9 cellular contexts compared by ENCODE assay signal in the genomic region with DNA sequence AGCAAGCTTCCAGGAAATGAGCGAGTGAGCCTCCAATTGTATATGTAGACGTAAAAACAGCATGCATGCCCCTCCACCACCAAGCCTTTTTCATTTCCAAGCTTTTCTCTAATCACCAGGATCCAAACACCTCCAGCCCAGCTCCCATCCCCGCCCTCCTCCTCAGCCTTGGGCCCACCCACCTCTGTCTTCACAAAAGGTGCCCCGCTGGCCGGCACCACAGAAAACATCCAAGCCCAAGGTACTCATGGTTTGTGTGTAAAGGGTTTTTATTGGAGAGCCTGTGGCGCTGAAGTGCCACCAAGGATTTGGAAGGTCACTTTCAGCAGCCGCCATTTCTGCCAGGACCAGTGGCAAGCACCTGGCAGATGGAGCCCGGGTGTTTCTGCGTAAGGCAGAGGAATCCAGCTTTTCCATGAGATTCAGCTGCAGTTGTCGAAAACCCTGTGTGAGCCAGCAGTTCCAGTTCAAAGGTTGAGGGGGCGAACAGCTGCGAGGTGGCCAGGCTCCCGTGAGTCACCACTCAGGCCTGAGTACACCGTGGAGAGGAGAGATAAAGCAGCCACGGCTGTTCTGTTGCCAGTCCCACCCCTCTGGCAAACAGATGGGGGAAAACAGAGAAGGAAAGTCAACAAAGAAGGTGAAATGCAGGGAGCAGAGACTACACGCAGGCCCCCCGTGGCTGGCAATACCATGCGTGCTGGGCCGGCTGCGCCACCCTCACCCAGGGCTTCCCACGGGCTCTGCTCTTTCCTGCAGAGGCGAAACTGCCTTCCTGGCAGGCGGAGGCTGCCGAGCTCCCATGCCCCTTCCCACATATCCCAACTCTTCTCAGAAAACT. TPM values are rescaled to one million over a fixed set of nuclear protein-coding genes. Genes with fewer than 3 reads are reported as not detected.
A peak's percentile ranks its signal among the peaks of the same experiment; 100 is the strongest.
DNase-seq lines count a peak whose midpoint lies in the region; ATAC-seq lines count a peak whose summit lies in the region.
"Had no signal": no experiment of that assay in that cellular context is flagged by ENCODE, and none has a peak within 500 bp of the region (broad histone marks: within the 10 kb centered on the region; RNA-seq: fewer than 3 reads in every experiment).

No MANE protein-coding gene starts in this region.

- H3K27ac ChIP-seq in CD4-positive, alpha-beta memory T cell (ENCODE audit: low read depth, low read length): no peak overlapping the region

- H3K4me3 ChIP-seq in H7 (ENCODE audit: insufficient read depth, low read depth, low read length): no peak overlapping the region
- H3K4me3 ChIP-seq in NT2/D1 (ENCODE audit: insufficient read length, low read depth): no peak overlapping the region
- no peak overlapping the region for H3K4me3 ChIP-seq in CD4-positive, alpha-beta memory T cell (ENCODE audit: low read length in 2 of 2)

- H3K36me3 Mint-ChIP-seq in CD4-positive, alpha-beta memory T cell: no peaks in the 10 kb centered on the region

- peaks cover 15% of the 10 kb centered on the region for H3K4me1 ChIP-seq in NT2/D1 (ENCODE audit: insufficient read depth, insufficient read length)
- no peaks in the 10 kb centered on the region for H3K4me1 ChIP-seq in CD4-positive, alpha-beta memory T cell (ENCODE audit: insufficient read depth, low read length)

- H3K36me3 ChIP-seq in H7 (replicated peaks; ENCODE audit: control insufficient read depth, insufficient read depth, low read length) (peaks cover 3% of the 10 kb centered on the region; the same call in 1 of the 2 replicates), NT2/D1 (ENCODE audit: insufficient read depth, insufficient read length, low read length) (peaks cover 46% of the 10 kb centered on the region)
- no peaks in the 10 kb centered on the region for H3K36me3 ChIP-seq in CD4-positive, alpha-beta memory T cell (ENCODE audit: insufficient read depth, low read length)

- H3K4me3 Mint-ChIP-seq in CD4-positive, alpha-beta memory T cell: no peak overlapping the region
- H3K4me3 Mint-ChIP-seq: activated T-helper 1 cell treated with anti-CD3 and anti-CD28 coated beads, Interleukin-12 subunit alpha, Interleukin-12 subunit beta, Interleukin-2, Interleukin-4 antibody, amounts not matched to agents 30 ng/mL and 10 ng/mL and 1 ng/mL, durations not matched to agents 14 hours and 24 hours and 36 hours had no signal

- intact Hi-C loops in Right ventricle myocardium superior (cut with DNase I) (no loop called here), sciatic nerve (cut with DNase I) (no loop called here)
- intact Hi-C loops in CD4-positive, alpha-beta memory T cell (cut with micrococcal nuclease): no loop called here

- no peak overlapping the region for H3K27ac Mint-ChIP-seq in CD4-positive, alpha-beta memory T cell
- H3K27ac Mint-ChIP-seq: activated T-helper 1 cell treated with anti-CD3 and anti-CD28 coated beads, Interleukin-12 subunit alpha, Interleukin-12 subunit beta, Interleukin-2, Interleukin-4 antibody, amounts not matched to agents 30 ng/mL and 10 ng/mL and 1 ng/mL, durations not matched to agents 14 hours and 24 hours and 36 hours had no signal

- peak overlapping the region; percentile 59 for H3K9ac ChIP-seq in NT2/D1 (ENCODE audit: insufficient read length, low read depth)

- POLR2A ChIA-PET in CD4-positive, alpha-beta memory T cell (lab: Charles Lee; ENCODE audit: partially characterized antibody): no interaction called here

- H3K27me3 Mint-ChIP-seq in CD4-positive, alpha-beta memory T cell: no peaks in the 10 kb centered on the region

- H3K9me3 Mint-ChIP-seq in CD4-positive, alpha-beta memory T cell: no peaks in the 10 kb centered on the region
- H3K9me3 Mint-ChIP-seq: activated T-helper 1 cell treated with anti-CD3 and anti-CD28 coated beads, Interleukin-12 subunit alpha, Interleukin-12 subunit beta, Interleukin-2, Interleukin-4 antibody, amounts not matched to agents 30 ng/mL and 10 ng/mL and 1 ng/mL, durations not matched to agents 14 hours and 24 hours and 36 hours had no signal

- ATAC-seq in Right ventricle myocardium superior (ENCODE audit: poor library complexity) (peak; percentile 88), sciatic nerve (peak; percentile 92)

- H3K4me1 Mint-ChIP-seq in CD4-positive, alpha-beta memory T cell: no peaks in the 10 kb centered on the region

- CTCF ChIA-PET in CD4-positive, alpha-beta memory T cell (lab: Charles Lee; ENCODE audit: partially characterized antibody): no interaction called here

- DNase-seq in H7 (peak; percentile 52), NT2/D1 (ENCODE audit: low read depth, low spot score) (no peak), Right ventricle myocardium superior (peak; percentile 76), sciatic nerve (ENCODE audit: low spot score) (peak; percentile 74), Kasumi-1 (lab: John Stamatoyannopoulos, UW) (no peak), NCI-H82 treated with DMSO at 0.1 percent for 48 hours (lab: John Stamatoyannopoulos, UW; ENCODE audit: unreplicated experiment) (no peak), G401 (ENCODE audit: low spot score) (no peak)
- no peak for DNase-seq in CD4-positive, alpha-beta memory T cell

- H3K27me3 ChIP-seq in H7 (ENCODE audit: control insufficient read depth, insufficient read depth, low read length) (no peaks in the 10 kb centered on the region), NT2/D1 (ENCODE audit: insufficient read depth, insufficient read length) (no peaks in the 10 kb centered on the region)
- H3K27me3 ChIP-seq in CD4-positive, alpha-beta memory T cell (ENCODE audit: insufficient read depth, low read length): no peaks in the 10 kb centered on the region

- in situ Hi-C loops in G401 (cut with HindIII; ENCODE audit: low sequenced_read_pairs): no loop called here

- no peaks in the 10 kb centered on the region for H3K9me3 ChIP-seq in NT2/D1 (ENCODE audit: insufficient read depth, low read length)
- no peaks in the 10 kb centered on the region for H3K9me3 ChIP-seq in CD4-positive, alpha-beta memory T cell (ENCODE audit: control insufficient read depth in 1 of 2, low read length in 2 of 2)

RNA-seq across cellular contexts. Expression of gene FAM174B, which starts 38.2 kb away (rescaled TPM):
- 16.8 and 26.8 TPM in 2 replicates for total RNA-seq in H7 (2014; rRNA removed; shearing (Covaris generic))
- total RNA-seq in Right ventricle myocardium superior: 11.9 TPM
- 17.5 TPM for total RNA-seq in sciatic nerve
- 1 to 10 TPM; 6.6 to 8.3 TPM for total RNA-seq in CD4-positive, alpha-beta memory T cell
- 1 to 10 TPM; 2.4 to 3.3 TPM for polyA plus RNA-seq in CD4-positive, alpha-beta memory T cell
- total RNA-seq in G401 (2014; rRNA removed; shearing (Covaris generic)): 2.8 and 10.0 TPM in 2 replicates

Comparison
In these comparisons a context has a peak if more than half of its experiments do, and no peak if none do; other contexts are left out.
1. DNase-seq: peak in H7 (single experiment), Right ventricle myocardium superior (single experiment) and sciatic nerve (single experiment); none in NT2/D1 (single experiment), CD4-positive, alpha-beta memory T cell (0 of 5), Kasumi-1 (0 of 2), NCI-H82 treated with DMSO at 0.1 percent for 48 hours (single experiment) and G401 (single experiment).